ENCODE assay signal across 20 cellular contexts in genomic region chr1:29502901-29503300, GRCh38.
"Had no signal": no experiment of that assay in that cellular context is flagged by ENCODE, and none has a peak within 500 bp of the region (broad histone marks: within the 10 kb centered on the region; RNA-seq: fewer than 3 reads in every experiment).

No MANE protein-coding gene starts in this region.

- H3K27ac Mint-ChIP-seq: activated naive CD4-positive, alpha-beta T cell treated with anti-CD3 and anti-CD28 coated beads for 36 hours; activated T-helper 17 cell treated with anti-CD3 and anti-CD28 coated beads, Interleukin-2, amount 50 U/mL, for 72 hours; immature natural killer cell; naive thymus-derived CD8-positive, alpha-beta T cell; stimulated activated naive CD8-positive, alpha-beta T cell treated with anti-CD3 and anti-CD28 coated beads, Interleukin-15, Interleukin-2, amounts not matched to agents 100 ng/mL and 50 ng/mL, for 24 hours; T-helper 1 cell treated with Interleukin-12 subunit alpha and Interleukin-12 subunit beta and Interleukin-4 antibody, amounts not matched to agents 30 μg/mL and 1 μg/mL, for 36 hours had no signal

- H3K9me3 Mint-ChIP-seq: activated naive CD4-positive, alpha-beta T cell treated with anti-CD3 and anti-CD28 coated beads for 36 hours; activated T-helper 17 cell treated with anti-CD3 and anti-CD28 coated beads, Interleukin-2, amount 50 U/mL, for 72 hours; central memory CD8-positive, alpha-beta T cell; immature natural killer cell; stimulated activated naive CD8-positive, alpha-beta T cell treated with anti-CD3 and anti-CD28 coated beads, Interleukin-15, Interleukin-2, amounts not matched to agents 100 ng/mL and 50 ng/mL, for 24 hours; T-helper 1 cell treated with Interleukin-12 subunit alpha and Interleukin-12 subunit beta and Interleukin-4 antibody, amounts not matched to agents 30 μg/mL and 1 μg/mL, for 36 hours had no signal

- H3K4me3 ChIP-seq: colonic mucosa, gastrocnemius medialis, suprapubic skin had no signal

- H3K27me3 ChIP-seq: colonic mucosa, gastrocnemius medialis had no signal

- H3K4me3 Mint-ChIP-seq: activated naive CD4-positive, alpha-beta T cell treated with anti-CD3 and anti-CD28 coated beads for 36 hours; activated T-helper 17 cell treated with anti-CD3 and anti-CD28 coated beads, Interleukin-2, amount 50 U/mL, for 72 hours; central memory CD8-positive, alpha-beta T cell; immature natural killer cell; naive thymus-derived CD8-positive, alpha-beta T cell; stimulated activated naive CD8-positive, alpha-beta T cell treated with anti-CD3 and anti-CD28 coated beads, Interleukin-15, Interleukin-2, amounts not matched to agents 100 ng/mL and 50 ng/mL, for 24 hours; T-helper 1 cell treated with Interleukin-12 subunit alpha and Interleukin-12 subunit beta and Interleukin-4 antibody, amounts not matched to agents 30 μg/mL and 1 μg/mL, for 36 hours had no signal

- H3K4me1 Mint-ChIP-seq: activated T-helper 17 cell treated with anti-CD3 and anti-CD28 coated beads, Interleukin-2, amount 50 U/mL, for 72 hours; central memory CD8-positive, alpha-beta T cell; immature natural killer cell had no signal

- H3K36me3 ChIP-seq: colonic mucosa, gastrocnemius medialis, suprapubic skin had no signal

- H3K9me3 ChIP-seq: colonic mucosa, gastrocnemius medialis, suprapubic skin had no signal

- H3K36me3 Mint-ChIP-seq: immature natural killer cell; naive thymus-derived CD8-positive, alpha-beta T cell had no signal

- H3K27ac ChIP-seq: colonic mucosa, gastrocnemius medialis, suprapubic skin had no signal

- ATAC-seq: activated CD4-positive, CD25-positive, alpha-beta regulatory T cell treated with anti-CD3 and anti-CD28 coated beads, Interleukin-2, amount 50 U/mL, for 24 hours; activated T-helper 17 cell treated with anti-CD3 and anti-CD28 coated beads, Interleukin-2, amount 50 U/mL, for 72 hours; esophagus mucosa; gastrocnemius medialis; naive thymus-derived CD8-positive, alpha-beta T cell had no signal

- H3K4me1 ChIP-seq: colonic mucosa, gastrocnemius medialis had no signal

- DNase-seq: activated naive CD4-positive, alpha-beta T cell treated with anti-CD3 and anti-CD28 coated beads for 36 hours; anterior cingulate cortex; colonic mucosa; gastrocnemius medialis; immature natural killer cell; mesendoderm; nucleus accumbens; posterior cingulate gyrus; small intestine; stimulated activated CD4-positive, alpha-beta T cell treated with anti-CD3 and anti-CD28 coated beads, Interleukin-15, amount 100 ng/mL, for 24 hours; stimulated activated CD4-positive, alpha-beta T cell treated with anti-CD3 and anti-CD28 coated beads, Interleukin-2, amount 100 ng/mL, for 48 hours; trophoblast cell had no signal
